In genomic region chr20:57618091-57618765, GRCh38 we compare ENCODE assay signal across 8 cellular contexts.
DNase-seq lines count a peak whose midpoint lies in the region; ATAC-seq and TF ChIP-seq lines count a peak whose summit lies in the region.

No MANE protein-coding gene starts in this region.

- DNase-seq in activated T-cell treated with anti-CD3 and anti-CD28 coated beads, Interleukin-2, amount 50 U/mL, for 1 hour, result peak; percentile 57
- DNase-seq in activated T-cell treated with anti-CD3 and anti-CD28 coated beads for 4 hours (no peak), RKO (ENCODE audit: low spot score) (peak; percentile 18), brain microvascular endothelial cell (no peak), GM20000 (ENCODE audit: low spot score) (no peak)
- DNase-seq in stimulated activated naive CD4-positive, alpha-beta T cell treated with Interleukin-2 at 50 U/mL for 16 hours (lab: John Stamatoyannopoulos, UW), result peak; percentile 14

- no peak for ATAC-seq in HG02798 (IDR thresholded peaks at IDR 0.05; ENCODE audit: poor library complexity, unreplicated experiment)

- H3K4me3 ChIP-seq in duodenal mucosa (ENCODE audit: low read depth in 1 of 2, low read length in 2 of 2) (peak overlapping the region; percentile 58 to 71), brain microvascular endothelial cell (ENCODE audit: low read depth, low read length) (no peak overlapping the region)

- no peak overlapping the region for H3K27ac ChIP-seq in duodenal mucosa (ENCODE audit: low read depth, low read length)
- H3K27ac ChIP-seq in brain microvascular endothelial cell, result no peak overlapping the region

- peak overlapping the region in 1 of 2 donors; percentile 33 for H3K9ac ChIP-seq in duodenal mucosa (ENCODE audit: low read depth in 1 of 2, low read length in 2 of 2)

- in situ Hi-C loops in brain microvascular endothelial cell (cut with HindIII; ENCODE audit: low pct_ligation_motif_present, low sequenced_read_pairs), result loop anchor here (10.0 kb wide), 1 partner anchor 567 kb away; no protein-coding TSS in a partner anchor

- no peaks in the 10 kb centered on the region for H3K9me3 ChIP-seq in duodenal mucosa (ENCODE audit: control insufficient read depth in 1 of 2, low read length in 2 of 2)

- H3K27me3 ChIP-seq in duodenal mucosa (ENCODE audit: control insufficient read depth in 1 of 2, insufficient read depth in 2 of 2, low read length in 2 of 2) (no peaks in the 10 kb centered on the region), brain microvascular endothelial cell (replicated peaks) (peaks cover 3% of the 10 kb centered on the region)

- no peak for TF ChIP-seq CTCF in brain microvascular endothelial cell (IDR thresholded peaks at IDR 0.05; ENCODE audit: low read depth, low read length, missing control alignments)
- no peak for TF ChIP-seq CTCF in GM20000 (IDR thresholded peaks at IDR 0.05; ENCODE audit: extremely low read depth, missing control alignments)

- H3K36me3 ChIP-seq in duodenal mucosa (ENCODE audit: control insufficient read depth in 1 of 2, insufficient read depth in 2 of 2, low read length in 2 of 2) (peaks cover 5 to 7% of the 10 kb centered on the region in 2 donors), brain microvascular endothelial cell (replicated peaks) (no peaks in the 10 kb centered on the region)

- peaks cover 46 to 55% of the 10 kb centered on the region in 2 donors for H3K4me1 ChIP-seq in duodenal mucosa (ENCODE audit: control insufficient read depth in 1 of 2, insufficient read depth in 2 of 2, low read length in 2 of 2)

Comparison
In these comparisons a context has a peak if more than half of its experiments do, and no peak if none do; other contexts are left out.
1. DNase-seq: peak in activated T-cell treated with anti-CD3 and anti-CD28 coated beads, Interleukin-2, amount 50 U/mL, for 1 hour (single experiment), RKO (single experiment) and stimulated activated naive CD4-positive, alpha-beta T cell treated with Interleukin-2 at 50 U/mL for 16 hours (single experiment); none in activated T-cell treated with anti-CD3 and anti-CD28 coated beads for 4 hours (single experiment), brain microvascular endothelial cell (single experiment) and GM20000 (single experiment).